ENCODE assay signal across 10 cellular contexts in genomic region chr12:1544991-1545700, GRCh38. TPM values are rescaled to one million over a fixed set of nuclear protein-coding genes. Genes with fewer than 3 reads are reported as not detected.
DNase-seq lines count a peak whose midpoint lies in the region; ATAC-seq, FAIRE-seq and TF ChIP-seq lines count a peak whose summit lies in the region.
"Had no signal": no experiment of that assay in that cellular context is flagged by ENCODE, and none has a peak within 500 bp of the region (broad histone marks: within the 10 kb centered on the region; RNA-seq: fewer than 3 reads in every experiment).

No MANE protein-coding gene starts in this region.

- peak; percentile 80 for DNase-seq in DMS53 (lab: John Stamatoyannopoulos, UW)
- peak; percentile 42 for DNase-seq in M059J (ENCODE audit: low read depth)
- no peak for DNase-seq in GM12878 (ENCODE audit: low read depth, low spot score)
- no peak for DNase-seq in SK-N-DZ (ENCODE audit: low spot score)
- DNase-seq in H4 (ENCODE audit: low spot score): no peak
- no peak for DNase-seq in NCI-H1436 treated with DMSO at 0.1 percent for 48 hours (lab: John Stamatoyannopoulos, UW)
- DNase-seq: effector memory CD8-positive, alpha-beta T cell; naive thymus-derived CD8-positive, alpha-beta T cell had no signal

- TSS peak; percentile 44 for BruUV-seq in GM12878 (replicated peaks; lab: Mats Ljungman, UMichigan)

- H3K9me3 ChIP-seq in GM12878 (replicated peaks; ENCODE audit: control insufficient read depth, insufficient read depth, low read length) (peaks cover 3% of the 10 kb centered on the region; the same call in 2 of the 3 replicates), liver (ENCODE audit: control insufficient read depth in 4 of 4, low read length in 3 of 4) (peaks cover 0 to 3% (median 0%) of the 10 kb centered on the region in 4 donors)

- no peak for TF ChIP-seq EP300 in GM12878 (IDR thresholded peaks at IDR 0.05; ENCODE audit: borderline replicate concordance in 1 of 2, control insufficient read depth in 1 of 2, low read depth in 2 of 2, low read length in 2 of 2)

- ATAC-seq in GM12878 (no peak), HG03039 (IDR thresholded peaks at IDR 0.05; ENCODE audit: unreplicated experiment) (no peak)
- ATAC-seq: effector memory CD8-positive, alpha-beta T cell; naive thymus-derived CD8-positive, alpha-beta T cell had no signal

- intact Hi-C loops in GM12878 (cut with micrococcal nuclease; ENCODE audit: unreplicated experiment): no loop called here

- WGBS in GM12878 (ENCODE audit: insufficient coverage, insufficient replicate concordance, low lambda C conversion rate, missing lambda C conversion rate): 59% methylated on average over 7 of the region's 7 CpGs
- WGBS in liver: 44% methylated on average over 7 of the region's 7 CpGs

- no peak overlapping the region for H2AFZ ChIP-seq in GM12878 (ENCODE audit: control insufficient read depth, low read depth, low read length)

- TF ChIP-seq RAD21 in GM12878 (IDR thresholded peaks at IDR 0.05; ENCODE audit: insufficient read depth, low read depth, low read length): peak; percentile 30; the same call in 1 of the 2 replicates
- TF ChIP-seq RAD21 in liver (IDR thresholded peaks at IDR 0.05): peak; percentile 81 to 84

- no peak overlapping the region for H3K4me2 ChIP-seq in GM12878 (ENCODE audit: control insufficient read depth, insufficient read depth)

- H3K27me3 ChIP-seq in GM12878 (replicated peaks in 1 of 2; ENCODE audit: control insufficient read depth in 2 of 2, insufficient read depth in 2 of 2, low read length in 1 of 2): no peaks in the 10 kb centered on the region
- no peaks in the 10 kb centered on the region for H3K27me3 ChIP-seq in liver (ENCODE audit: control insufficient read depth in 4 of 4, insufficient read depth in 4 of 4, low read length in 3 of 4)

- no peaks in the 10 kb centered on the region for H3K36me3 ChIP-seq in GM12878 (ENCODE audit: control insufficient read depth in 2 of 2, insufficient read depth in 2 of 2, low read length in 1 of 2)
- no peaks in the 10 kb centered on the region for H3K36me3 ChIP-seq in liver (ENCODE audit: control insufficient read depth in 4 of 4, insufficient read depth in 3 of 4, low read depth in 1 of 4, low read length in 3 of 4)

- RAD21 ChIA-PET in GM12878 (lab: Charles Lee; ENCODE audit: unreplicated experiment): interaction anchor here (0.7 to 0.8 kb wide), 2 partner anchors 9 to 29 kb away, joined by 3 to 4 read pairs; no protein-coding TSS in a partner anchor

- no peak overlapping the region for H3K27ac ChIP-seq in GM12878 (ENCODE audit: control insufficient read depth, insufficient read depth)
- no peak overlapping the region for H3K27ac ChIP-seq in liver (ENCODE audit: low read depth in 1 of 2, low read length in 2 of 2)

- in situ Hi-C loops in GM12878 (cut with MboI): no loop called here

- TF ChIP-seq POLR2A in GM12878 (IDR thresholded peaks at IDR 0.05; ENCODE audit: low read depth, low read length): no peak

- SMC1A ChIA-PET in GM12878 (lab: Charles Lee; ENCODE audit: uncharacterized antibody, unreplicated experiment): interaction anchor here (0.6 to 4.9 kb wide), 10 partner anchors 10 to 429 kb away, joined by 3 to 45 read pairs (median 3); no protein-coding TSS in a partner anchor

- no peaks in the 10 kb centered on the region for H4K20me1 ChIP-seq in GM12878 (ENCODE audit: control insufficient read depth, insufficient read depth)

- H3K79me2 ChIP-seq in GM12878 (ENCODE audit: control insufficient read depth, insufficient read depth, low read length): peaks cover 2% of the 10 kb centered on the region

- FAIRE-seq in GM12878 (lab: Jason Lieb, UNC): no peak

- TF ChIP-seq CTCF in GM12878 (IDR thresholded peaks at IDR 0.05 in 2 of 3, conservative IDR thresholded peaks at IDR 0.05 in 1 of 3; ENCODE audit: control insufficient read depth in 2 of 3, extremely low read depth in 1 of 3, insufficient read depth in 1 of 3, low read depth in 3 of 3, low read length in 3 of 3): peak in 1 of 3 experiments; percentile 11; a peak in 1 of 6 replicates
- peak; percentile 42 for TF ChIP-seq CTCF in liver (IDR thresholded peaks at IDR 0.05; ENCODE audit: low read depth, low read length, missing input control)

- H3K4me1 ChIP-seq in GM12878 (ENCODE audit: control insufficient read depth, insufficient read depth, low read length) (peaks cover 15% of the 10 kb centered on the region; the same call in 1 of the 2 replicates), liver (ENCODE audit: control insufficient read depth in 4 of 4, insufficient read depth in 4 of 4, low read length in 3 of 4) (peaks cover 0 to 4% (median 0%) of the 10 kb centered on the region in 4 donors)

- H3K4me3 ChIP-seq in GM12878 (no peak overlapping the region), liver (ENCODE audit: low read depth in 1 of 3, low read length in 3 of 3) (no peak overlapping the region)

- no peak overlapping the region for H3K9ac ChIP-seq in GM12878 (ENCODE audit: control insufficient read depth, insufficient read depth, low read length)
- H3K9ac ChIP-seq in liver (ENCODE audit: low read depth in 1 of 2, low read length in 2 of 2): no peak overlapping the region

- CTCF ChIA-PET in GM12878 (lab: Yijun Ruan, JAX): interaction anchor here (0.7 to 2.9 kb wide), 5 partner anchors 8 to 427 kb away, joined by 3 to 14 read pairs (median 4); no protein-coding TSS in a partner anchor

- POLR2A ChIA-PET in GM12878 (lab: Charles Lee): interaction anchor here (0.6 to 1.9 kb wide), 5 partner anchors 9 to 70 kb away, joined by 3 to 9 read pairs (median 4); no protein-coding TSS in a partner anchor

TF ChIP-seq in GM12878, 131 proteins besides CTCF, POLR2A, EP300 and RAD21:
- TF ChIP-seq IKZF2 (IDR thresholded peaks at IDR 0.05) (peak; percentile 46 to 47; a peak in 2 of 4 replicates), ETV6 (conservative IDR thresholded peaks at IDR 0.05 in 1 of 2, IDR thresholded peaks at IDR 0.05 in 1 of 2; ENCODE audit: borderline replicate concordance in 1 of 2, low read depth in 1 of 2) (no peak), MAX (IDR thresholded peaks at IDR 0.05; ENCODE audit: low read depth, low read length) (no peak), SMAD1 (IDR thresholded peaks at IDR 0.05; ENCODE audit: low read depth, partially characterized antibody) (no peak), IKZF1 (conservative IDR thresholded peaks at IDR 0.05) (peak; percentile 41), SPI1 (IDR thresholded peaks at IDR 0.05; ENCODE audit: borderline replicate concordance, insufficient read depth, low read depth, low read length) (peak; percentile 27; the same call in 1 of the 2 replicates), MTA2 (IDR thresholded peaks at IDR 0.05; ENCODE audit: low read depth) (no peak), TCF12 (IDR thresholded peaks at IDR 0.05; ENCODE audit: low read depth, low read length) (no peak), GATAD2B (conservative IDR thresholded peaks at IDR 0.05; ENCODE audit: low read depth) (no peak)

TF ChIP-seq in liver, 16 proteins besides CTCF, POLR2A, EP300 and RAD21 (continues in another document):
- TF ChIP-seq YY1 (IDR thresholded peaks at IDR 0.05): no peak
- no peak for TF ChIP-seq ZBTB33 (IDR thresholded peaks at IDR 0.05)
- TF ChIP-seq NR2F2 (IDR thresholded peaks at IDR 0.05): no peak
- TF ChIP-seq EGR1 (IDR thresholded peaks at IDR 0.05; ENCODE audit: low read depth in 2 of 2): no peak

RNA-seq across cellular contexts. Expression of gene FBXL14, which starts 49.2 kb away (rescaled TPM):
- total RNA-seq in M059J (2014; rRNA removed; shearing (Covaris generic)): 7.9 and 9.6 TPM in 2 replicates
- total RNA-seq in GM12878 (2013; cell fraction: nucleolus; rRNA removed): 18.2 and 19.2 TPM in 2 replicates
- total RNA-seq in GM12878 (2014; rRNA removed) (11.8 and 12.8 TPM in 2 replicates), GM12878 (2014; rRNA removed; fragmentation: Illumina TruSeq; extraction: Trizol) (3.2 and 4.0 TPM in 2 replicates), GM12878 (2021) (18.8 and 19.0 TPM in 2 replicates), liver (1 to 10 TPM; 5.1 to 7.5 TPM)
- polyA plus RNA-seq in GM12878 (2011; ENCODE audit: low read depth): 1.8 TPM
- polyA plus RNA-seq in GM12878 (2011; rRNA removed) (5.6 and 12.8 TPM in 2 replicates), GM12878 (2014; fragmentation: Illumina TruSeq; extraction: Trizol) (0.19 and 1.4 TPM in 2 replicates), GM12878 (2014; fragmentation: Nextera tagmentation; extraction: Ambion mirVana) (under 1 TPM; 0.44 to 0.64 TPM), GM12878 (2014; rRNA removed) (16.8 and 19.0 TPM in 2 replicates), GM12878 (2016; fragmentation: Nextera tagmentation; extraction: Ambion mirVana) (1 to 10 TPM; 1.1 to 1.7 TPM), liver (1 to 10 TPM in 1 of 2 donors, under 1 TPM in 1; 0.67 to 4.8 TPM)
- polyA plus RNA-seq in GM12878 (2011; cell fraction: cytosol; rRNA removed): 19.6 and 30.9 TPM in 2 replicates
- 19.0 and 20.7 TPM in 2 replicates for polyA plus RNA-seq in GM12878 (2011; cell fraction: nucleus; rRNA removed)
- polyA plus RNA-seq in GM12878 (2012): 5.9 and 6.4 TPM in 2 replicates
- 27.5 and 47.9 TPM in 2 replicates for polyA minus RNA-seq in GM12878 (2011; rRNA and poly(A)+ RNA removed)
- polyA minus RNA-seq in GM12878 (2011; cell fraction: cytosol; rRNA and poly(A)+ RNA removed): 17.4 and 24.5 TPM in 2 replicates
- 19.8 and 30.3 TPM in 2 replicates for polyA minus RNA-seq in GM12878 (2011; cell fraction: nucleus; rRNA and poly(A)+ RNA removed)
- polyA plus RNA-seq in SK-N-DZ (2014; cell fraction: cytosol; rRNA removed): 12.5 and 15.9 TPM in 2 replicates
- 7.8 and 8.2 TPM in 2 replicates for polyA plus RNA-seq in SK-N-DZ (2014; cell fraction: nucleus; rRNA removed)
- total RNA-seq in H4 (2014; rRNA removed; shearing (Covaris generic)): 5.3 and 6.1 TPM in 2 replicates

Comparison
In these comparisons a context has a peak if more than half of its experiments do, and no peak if none do; other contexts are left out.
1. DNase-seq: peak in DMS53 (single experiment) and M059J (single experiment); none in GM12878 (single experiment), SK-N-DZ (single experiment), H4 (single experiment) and NCI-H1436 treated with DMSO at 0.1 percent for 48 hours (single experiment).